ENCODE assay signal across 8 cellular contexts in genomic region chr7:44921607-44922350, GRCh38. TPM values are rescaled to one million over a fixed set of nuclear protein-coding genes. Genes with fewer than 3 reads are reported as not detected.
DNase-seq lines count a peak whose midpoint lies in the region; TF ChIP-seq lines count a peak whose summit lies in the region.

No MANE protein-coding gene starts in this region.

- H3K27ac Mint-ChIP-seq in activated naive CD4-positive, alpha-beta T cell treated with anti-CD3 and anti-CD28 coated beads, Interleukin-2, amount 10 ng/mL, durations not matched to agents 7 days and 5 days = no peak overlapping the region
- H3K27ac Mint-ChIP-seq in type B pancreatic cell = no peak overlapping the region

- TF ChIP-seq CTCF in type B pancreatic cell (conservative IDR thresholded peaks at IDR 0.05) = peak; percentile 87

- CTCF ChIA-PET in activated naive CD4-positive, alpha-beta T cell treated with anti-CD3 and anti-CD28 coated beads, Interleukin-2, amount 10 ng/mL, durations not matched to agents 7 days and 5 days (lab: Charles Lee) = interaction anchor here (0.9 to 11.1 kb wide), 9 partner anchors 15 to 329 kb away, joined by 3 to 120 read pairs (median 4); partner anchors contain the start of gene H2AZ2

- peaks cover 16% of the 10 kb centered on the region for H3K4me1 Mint-ChIP-seq in activated naive CD4-positive, alpha-beta T cell treated with anti-CD3 and anti-CD28 coated beads, Interleukin-2, amount 10 ng/mL, durations not matched to agents 7 days and 5 days
- no peaks in the 10 kb centered on the region for H3K4me1 Mint-ChIP-seq in type B pancreatic cell (ENCODE audit: unreplicated experiment)

- H3K9me3 Mint-ChIP-seq in activated naive CD4-positive, alpha-beta T cell treated with anti-CD3 and anti-CD28 coated beads, Interleukin-2, amount 10 ng/mL, durations not matched to agents 7 days and 5 days = no peaks in the 10 kb centered on the region
- H3K9me3 Mint-ChIP-seq in type B pancreatic cell = no peaks in the 10 kb centered on the region

- peaks cover 3% of the 10 kb centered on the region for H3K27me3 Mint-ChIP-seq in activated naive CD4-positive, alpha-beta T cell treated with anti-CD3 and anti-CD28 coated beads, Interleukin-2, amount 10 ng/mL, durations not matched to agents 7 days and 5 days
- peaks cover 17% of the 10 kb centered on the region for H3K27me3 Mint-ChIP-seq in type B pancreatic cell

- H3K36me3 Mint-ChIP-seq in activated naive CD4-positive, alpha-beta T cell treated with anti-CD3 and anti-CD28 coated beads, Interleukin-2, amount 10 ng/mL, durations not matched to agents 7 days and 5 days = no peaks in the 10 kb centered on the region
- H3K36me3 Mint-ChIP-seq in type B pancreatic cell = no peaks in the 10 kb centered on the region

- no peak overlapping the region for H3K4me3 Mint-ChIP-seq in activated naive CD4-positive, alpha-beta T cell treated with anti-CD3 and anti-CD28 coated beads, Interleukin-2, amount 10 ng/mL, durations not matched to agents 7 days and 5 days
- no peak overlapping the region for H3K4me3 Mint-ChIP-seq in type B pancreatic cell

- DNase-seq in DMS153 treated with DMSO at 0.1 percent for 48 hours (lab: John Stamatoyannopoulos, UW; ENCODE audit: unreplicated experiment) (peak; percentile 53), H4 (ENCODE audit: low spot score) (peak; percentile 84), NAMALWA (ENCODE audit: low spot score) (peak; percentile 91), SKM-1 treated with dmso at 0.1 percent for 144 hours (lab: John Stamatoyannopoulos, UW; ENCODE audit: unreplicated experiment) (peak; percentile 59), glomerular visceral epithelial cell (ENCODE audit: extremely low spot score) (peak; percentile 70), pons (ENCODE audit: low spot score) (peak; percentile 81), type B pancreatic cell (ENCODE audit: extremely low spot score, unreplicated experiment) (peak; percentile 80)
- DNase-seq in activated naive CD4-positive, alpha-beta T cell treated with anti-CD3 and anti-CD28 coated beads, Interleukin-2, amount 10 ng/mL, durations not matched to agents 7 days and 5 days = peak; percentile 96

RNA-seq across cellular contexts. Expression of gene PURB, which starts 36.4 kb away (rescaled TPM):
- 19.8 and 21.1 TPM in 2 replicates for total RNA-seq in H4 (2014; rRNA removed; shearing (Covaris generic))
- 24.8 and 29.0 TPM in 2 replicates for total RNA-seq in type B pancreatic cell (ENCODE audit: low replicate concordance)

RNA-seq across cellular contexts. Expression of gene MYO1G, which starts 57.0 kb away (rescaled TPM):
- total RNA-seq in H4 (2014; rRNA removed; shearing (Covaris generic)) = not detected in 2 replicates
- total RNA-seq in type B pancreatic cell (ENCODE audit: low replicate concordance) = 0.52 and 0.53 TPM in 2 replicates

Comparison
In these comparisons a context has a peak if more than half of its experiments do, and no peak if none do; other contexts are left out.
1. Peak in every context shown above with its lines: DNase-seq.